9 cellular contexts compared by ENCODE assay signal in the genomic region with DNA sequence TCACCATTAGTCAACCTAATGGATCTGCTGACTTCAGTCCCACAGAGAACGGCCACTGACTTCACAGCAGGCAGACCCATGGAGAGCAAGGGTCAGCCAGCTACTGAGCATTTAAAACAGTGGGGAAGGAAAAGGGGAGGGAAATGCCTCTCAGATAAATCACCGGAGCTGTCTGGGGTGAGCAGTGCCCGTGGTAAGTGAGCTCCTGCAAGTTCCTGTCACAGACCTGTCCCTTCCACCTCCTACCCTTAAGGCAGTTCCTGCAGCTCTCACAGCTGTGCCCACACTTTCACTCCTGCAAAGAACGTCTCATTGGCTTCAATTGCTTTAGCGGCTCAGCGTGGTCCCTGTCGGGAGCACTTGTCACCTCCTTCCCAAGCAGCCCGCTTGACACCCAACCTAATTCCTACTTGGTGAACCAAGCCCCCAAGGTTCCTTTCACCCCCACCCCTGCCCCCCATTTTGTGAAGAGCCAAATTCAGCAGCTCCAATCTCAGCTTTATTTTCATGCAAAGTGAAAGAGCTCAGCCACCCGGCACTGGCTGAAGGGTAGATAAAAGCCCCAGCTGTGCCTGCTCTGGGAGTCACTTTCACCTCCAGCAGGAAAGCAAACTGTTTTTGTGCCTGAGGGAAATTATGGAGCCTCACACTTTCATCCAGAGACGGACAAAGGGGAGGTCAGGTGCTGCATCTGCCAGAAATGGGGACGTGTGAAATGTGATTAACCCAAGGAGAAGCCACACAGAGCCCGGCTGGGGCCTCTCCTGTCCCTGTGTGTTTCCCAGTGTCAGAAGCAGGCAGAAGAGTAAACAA.
A peak's percentile ranks its signal among the peaks of the same experiment; 100 is the strongest.
DNase-seq lines count a peak whose midpoint lies in the region; ATAC-seq and TF ChIP-seq lines count a peak whose summit lies in the region.
"Had no signal": no experiment of that assay in that cellular context is flagged by ENCODE, and none has a peak within 500 bp of the region (broad histone marks: within the 10 kb centered on the region; RNA-seq: fewer than 3 reads in every experiment).

No MANE protein-coding gene starts in this region.

- H3K27me3 ChIP-seq in PC-9 (ENCODE audit: insufficient read depth, low read depth) = no peaks in the 10 kb centered on the region
- no peaks in the 10 kb centered on the region for H3K27me3 ChIP-seq in naive thymus-derived CD4-positive, alpha-beta T cell (ENCODE audit: control insufficient read depth in 2 of 2, insufficient read depth in 2 of 2, low read length in 2 of 2)

- POLR2A ChIA-PET in PC-9 (lab: Charles Lee; ENCODE audit: unreplicated experiment) = no interaction called here
- POLR2A ChIA-PET in naive thymus-derived CD4-positive, alpha-beta T cell (lab: Charles Lee) = interaction anchor here (0.6 to 1.0 kb wide), 2 partner anchors 135 to 882 kb away, joined by 3 read pairs; no protein-coding TSS in a partner anchor

- H3K27ac ChIP-seq in PC-9 = no peak overlapping the region
- H3K27ac ChIP-seq in naive thymus-derived CD4-positive, alpha-beta T cell (ENCODE audit: low read depth, low read length) = peak overlapping the region; percentile 39
- H3K27ac ChIP-seq: 22Rv1 had no signal

- no peaks in the 10 kb centered on the region for H3K9me3 ChIP-seq in PC-9 (ENCODE audit: insufficient read depth, low read depth)
- no peaks in the 10 kb centered on the region for H3K9me3 ChIP-seq in naive thymus-derived CD4-positive, alpha-beta T cell (ENCODE audit: control insufficient read depth in 2 of 3, low read length in 3 of 3)

- TF ChIP-seq CTCF in PC-9 (conservative IDR thresholded peaks at IDR 0.05) (no peak), epithelial cell of proximal tubule (conservative IDR thresholded peaks at IDR 0.05; ENCODE audit: low read depth, low read length) (no peak)

- intact Hi-C loops in PC-9 (cut with micrococcal nuclease; ENCODE audit: unreplicated experiment) = no loop called here
- intact Hi-C loops in naive thymus-derived CD4-positive, alpha-beta T cell (cut with micrococcal nuclease) = no loop called here

- H3K9me2 ChIP-seq in PC-9 (ENCODE audit: insufficient read depth) = no peaks in the 10 kb centered on the region

- DNase-seq in DMS 273 (lab: John Stamatoyannopoulos, UW; ENCODE audit: unreplicated experiment) (peak; percentile 7), DMS 273 treated with DMSO at 0.1 percent for 48 hours (lab: John Stamatoyannopoulos, UW) (no peak), PC-9 (peak; percentile 21 to 30), epithelial cell of proximal tubule (ENCODE audit: low read depth) (peak; percentile 22), T-helper 9 cell (no peak)
- DNase-seq in naive thymus-derived CD4-positive, alpha-beta T cell = peak in 6 of 9 donors; percentile 12 to 37 (median 29)
- DNase-seq in effector CD4-positive, alpha-beta T cell = no peak

- H3K4me3 ChIP-seq in PC-9 (peak overlapping the region; percentile 45; the same call in 1 of the 2 replicates), epithelial cell of proximal tubule (ENCODE audit: low read depth, low read length) (peak overlapping the region; percentile 51)
- peak overlapping the region; percentile 33 for H3K4me3 ChIP-seq in naive thymus-derived CD4-positive, alpha-beta T cell (ENCODE audit: low read length)

- H3K36me3 Mint-ChIP-seq in naive thymus-derived CD4-positive, alpha-beta T cell = peaks cover 1 to 14% (median 9%) of the 10 kb centered on the region in 5 donors

- H3K9me3 Mint-ChIP-seq in naive thymus-derived CD4-positive, alpha-beta T cell = peaks cover 0 to 29% (median 15%) of the 10 kb centered on the region in 11 donors

- H3K36me3 ChIP-seq in PC-9 (ENCODE audit: low read depth) = no peaks in the 10 kb centered on the region
- no peaks in the 10 kb centered on the region for H3K36me3 ChIP-seq in naive thymus-derived CD4-positive, alpha-beta T cell (ENCODE audit: control insufficient read depth in 2 of 3, insufficient read depth in 3 of 3, low read length in 3 of 3)

- H3K4me3 Mint-ChIP-seq in naive thymus-derived CD4-positive, alpha-beta T cell = peak overlapping the region; percentile 85 to 98 (median 92)

- H3F3A ChIP-seq in PC-9 (ENCODE audit: insufficient read depth, low read depth) = no peaks in the 10 kb centered on the region

- no peaks in the 10 kb centered on the region for H4K20me1 ChIP-seq in PC-9 (ENCODE audit: insufficient read depth)

- peaks cover 14 to 29% (median 23%) of the 10 kb centered on the region in 7 donors for H3K4me1 Mint-ChIP-seq in naive thymus-derived CD4-positive, alpha-beta T cell

- peaks cover 0 to 10% (median 0%) of the 10 kb centered on the region in 5 donors for H3K27me3 Mint-ChIP-seq in naive thymus-derived CD4-positive, alpha-beta T cell

- no peaks in the 10 kb centered on the region for H3K79me2 ChIP-seq in PC-9 (ENCODE audit: low read depth)

- H3K27ac Mint-ChIP-seq in naive thymus-derived CD4-positive, alpha-beta T cell = peak overlapping the region in 7 of 9 donors; percentile 26 to 89 (median 79)

- no peaks in the 10 kb centered on the region for H3K4me1 ChIP-seq in PC-9 (replicated peaks; ENCODE audit: insufficient read depth)
- H3K4me1 ChIP-seq in naive thymus-derived CD4-positive, alpha-beta T cell (ENCODE audit: control insufficient read depth in 2 of 2, insufficient read depth in 2 of 2, low read length in 2 of 2) = peaks cover 0 to 4% of the 10 kb centered on the region in 2 donors

- peak; percentile 61 for ATAC-seq in HG02938 (IDR thresholded peaks at IDR 0.05; ENCODE audit: unreplicated experiment)
- ATAC-seq in naive thymus-derived CD4-positive, alpha-beta T cell = peak; percentile 66

- CTCF ChIA-PET in PC-9 (lab: Charles Lee) = no interaction called here
- CTCF ChIA-PET in naive thymus-derived CD4-positive, alpha-beta T cell (lab: Charles Lee) = no interaction called here

- H2AFZ ChIP-seq in PC-9 = no peak overlapping the region; the same call in 1 of the 2 replicates

- BruUV-seq in PC-9 (replicated peaks; lab: Mats Ljungman, UMichigan) = no TSS peak

- peak overlapping the region; percentile 74 for H3K4me2 ChIP-seq in PC-9

Comparison
In these comparisons a context has a peak if more than half of its experiments do, and no peak if none do; other contexts are left out.
1. DNase-seq: peak in DMS 273 (single experiment), PC-9 (2 of 2), epithelial cell of proximal tubule (single experiment) and naive thymus-derived CD4-positive, alpha-beta T cell (6 of 9); none in DMS 273 treated with DMSO at 0.1 percent for 48 hours (single experiment), T-helper 9 cell (single experiment) and effector CD4-positive, alpha-beta T cell (single experiment).
2. Peak in every context shown above with its lines, with median percentiles within 50 percentile points of each other: H3K4me3 ChIP-seq.